Comparison of ENCODE assay signal across 8 cellular contexts in the genomic region with DNA sequence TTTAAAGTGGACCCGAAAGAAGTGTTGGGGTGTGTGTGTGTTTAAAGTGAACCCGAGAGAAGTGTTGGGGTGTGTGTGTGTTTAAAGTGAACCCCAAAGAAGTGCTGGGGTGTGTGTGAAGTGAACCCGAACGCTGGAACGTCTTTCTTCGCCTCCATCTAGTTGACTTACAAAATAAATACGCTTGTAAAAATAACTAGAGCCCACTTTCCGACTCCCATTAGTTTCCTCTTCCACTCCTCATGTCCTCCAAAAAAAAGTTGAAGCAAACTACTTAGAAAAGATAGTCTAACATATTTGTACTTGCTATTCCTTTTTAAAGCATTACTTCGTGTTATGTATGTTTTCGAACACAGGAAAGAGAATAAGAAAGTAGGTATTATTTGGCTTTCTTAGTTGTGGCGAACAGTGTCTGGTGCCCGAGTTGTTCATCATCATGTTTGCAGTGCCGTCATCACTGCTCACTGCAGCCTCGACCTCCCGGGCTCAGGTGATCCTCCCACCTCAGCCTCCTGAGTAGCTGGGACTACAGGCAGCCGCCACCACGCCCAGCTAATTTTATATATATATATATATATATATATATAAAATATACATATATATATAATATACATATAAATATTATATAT. TPM values are rescaled to one million over a fixed set of nuclear protein-coding genes. Genes with fewer than 3 reads are reported as not detected.
DNase-seq lines count a peak whose midpoint lies in the region; ATAC-seq and TF ChIP-seq lines count a peak whose summit lies in the region.

No MANE protein-coding gene starts in this region.

- no peaks in the 10 kb centered on the region for H3K27me3 ChIP-seq in ascending aorta
- H3K27me3 ChIP-seq in liver (ENCODE audit: control insufficient read depth in 4 of 4, insufficient read depth in 4 of 4, low read length in 3 of 4): no peaks in the 10 kb centered on the region

- H3K4me2 ChIP-seq in OCI-LY7 (ENCODE audit: low read length): peak overlapping the region; percentile 95

- H3K27ac ChIP-seq in OCI-LY7 (ENCODE audit: low read depth, low read length, poor library complexity, severe bottlenecking) (peak overlapping the region; percentile 84), ascending aorta (peak overlapping the region; percentile 95 to 98), liver (ENCODE audit: low read depth in 1 of 2, low read length in 2 of 2) (peak overlapping the region; percentile 91 to 96), substantia nigra (ENCODE audit: low read depth, low read length, poor library complexity, severe bottlenecking) (peak overlapping the region; percentile 89)

- POLR2A ChIA-PET in OCI-LY7 (lab: Charles Lee): interaction anchor here (0.6 to 3.0 kb wide), 8 partner anchors 8 to 485 kb away, joined by 3 to 11 read pairs (median 4); no protein-coding TSS in a partner anchor

- H2AFZ ChIP-seq in OCI-LY7 (ENCODE audit: low read length): peak overlapping the region; percentile 70; the same call in 1 of the 2 replicates

- TF ChIP-seq CTCF in OCI-LY7 (conservative IDR thresholded peaks at IDR 0.05; ENCODE audit: low read length) (no peak), ascending aorta (IDR thresholded peaks at IDR 0.05) (no peak), liver (IDR thresholded peaks at IDR 0.05; ENCODE audit: low read depth, low read length, missing input control) (no peak)

- TF ChIP-seq RAD21 in liver (IDR thresholded peaks at IDR 0.05): no peak

- BruUV-seq in OCI-LY7 (replicated peaks; lab: Mats Ljungman, UMichigan): TSS peak; percentile 46

- CTCF ChIA-PET in OCI-LY7 (lab: Charles Lee; ENCODE audit: unreplicated experiment): no interaction called here

- H3K4me3 ChIP-seq in OCI-LY7 (ENCODE audit: low read depth, low read length, poor library complexity, severe bottlenecking) (peak overlapping the region; percentile 84), ascending aorta (peak overlapping the region; percentile 88 to 97), liver (ENCODE audit: low read depth in 1 of 3, low read length in 3 of 3) (peak overlapping the region; percentile 83 to 92 (median 91))

- H3K9me2 ChIP-seq in OCI-LY7 (ENCODE audit: insufficient read depth, low read length): no peaks in the 10 kb centered on the region

- 33% methylated on average over 17 of the region's 17 CpGs for WGBS in liver

- peak; percentile 2 for ATAC-seq in GM19035 (IDR thresholded peaks at IDR 0.05; ENCODE audit: unreplicated experiment)
- ATAC-seq in HG03135 (IDR thresholded peaks at IDR 0.05; ENCODE audit: unreplicated experiment): no peak
- ATAC-seq in HG02623 (IDR thresholded peaks at IDR 0.05; ENCODE audit: unreplicated experiment): no peak

- H3K4me1 ChIP-seq in OCI-LY7 (ENCODE audit: insufficient read depth, low read length, poor library complexity, severe bottlenecking): peaks cover 36% of the 10 kb centered on the region
- H3K4me1 ChIP-seq in ascending aorta: peaks cover 0 to 16% of the 10 kb centered on the region in 2 donors
- H3K4me1 ChIP-seq in liver (ENCODE audit: control insufficient read depth in 4 of 4, insufficient read depth in 4 of 4, low read length in 3 of 4): peaks cover 3 to 22% (median 5%) of the 10 kb centered on the region in 4 donors

- H3K9me3 ChIP-seq in OCI-LY7 (ENCODE audit: low read length) (no peaks in the 10 kb centered on the region), ascending aorta (no peaks in the 10 kb centered on the region), liver (ENCODE audit: control insufficient read depth in 4 of 4, low read length in 3 of 4) (no peaks in the 10 kb centered on the region)

- H3K36me3 ChIP-seq in OCI-LY7 (ENCODE audit: insufficient read depth, low read length): no peaks in the 10 kb centered on the region
- no peaks in the 10 kb centered on the region for H3K36me3 ChIP-seq in ascending aorta
- H3K36me3 ChIP-seq in liver (ENCODE audit: control insufficient read depth in 4 of 4, insufficient read depth in 3 of 4, low read depth in 1 of 4, low read length in 3 of 4): no peaks in the 10 kb centered on the region

- peaks cover 52% of the 10 kb centered on the region for H3K79me2 ChIP-seq in OCI-LY7 (ENCODE audit: insufficient read depth, low read depth, low read length)

- peaks cover 8% of the 10 kb centered on the region; the same call in 1 of the 2 replicates for H4K20me1 ChIP-seq in OCI-LY7 (ENCODE audit: insufficient read depth, low read length)

- peak overlapping the region; percentile 53 to 84 for H3K9ac ChIP-seq in liver (ENCODE audit: low read depth in 1 of 2, low read length in 2 of 2)

- peak; percentile 21 for DNase-seq in OCI-LY7 (ENCODE audit: low spot score)
- no peak for DNase-seq in ascending aorta (ENCODE audit: low spot score in 2 of 2)
- DNase-seq in substantia nigra (lab: John Stamatoyannopoulos, UW): peak in 1 of 49 donors; percentile 45
- DNase-seq in SIG-M5 (lab: John Stamatoyannopoulos, UW): no peak

- intact Hi-C loops in OCI-LY7 (cut with micrococcal nuclease; ENCODE audit: unreplicated experiment): no loop called here
- intact Hi-C loops in ascending aorta (cut with DNase I): no loop called here

TF ChIP-seq in liver, 16 proteins besides CTCF, POLR2A, EP300 and RAD21:
- TF ChIP-seq, protein P1, sequence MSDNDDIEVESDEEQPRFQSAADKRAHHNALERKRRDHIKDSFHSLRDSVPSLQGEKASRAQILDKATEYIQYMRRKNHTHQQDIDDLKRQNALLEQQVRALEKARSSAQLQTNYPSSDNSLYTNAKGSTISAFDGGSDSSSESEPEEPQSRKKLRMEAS (IDR thresholded peaks at IDR 0.05): no peak
- TF ChIP-seq NR2F2 (IDR thresholded peaks at IDR 0.05): no peak
- TF ChIP-seq, protein P2, sequence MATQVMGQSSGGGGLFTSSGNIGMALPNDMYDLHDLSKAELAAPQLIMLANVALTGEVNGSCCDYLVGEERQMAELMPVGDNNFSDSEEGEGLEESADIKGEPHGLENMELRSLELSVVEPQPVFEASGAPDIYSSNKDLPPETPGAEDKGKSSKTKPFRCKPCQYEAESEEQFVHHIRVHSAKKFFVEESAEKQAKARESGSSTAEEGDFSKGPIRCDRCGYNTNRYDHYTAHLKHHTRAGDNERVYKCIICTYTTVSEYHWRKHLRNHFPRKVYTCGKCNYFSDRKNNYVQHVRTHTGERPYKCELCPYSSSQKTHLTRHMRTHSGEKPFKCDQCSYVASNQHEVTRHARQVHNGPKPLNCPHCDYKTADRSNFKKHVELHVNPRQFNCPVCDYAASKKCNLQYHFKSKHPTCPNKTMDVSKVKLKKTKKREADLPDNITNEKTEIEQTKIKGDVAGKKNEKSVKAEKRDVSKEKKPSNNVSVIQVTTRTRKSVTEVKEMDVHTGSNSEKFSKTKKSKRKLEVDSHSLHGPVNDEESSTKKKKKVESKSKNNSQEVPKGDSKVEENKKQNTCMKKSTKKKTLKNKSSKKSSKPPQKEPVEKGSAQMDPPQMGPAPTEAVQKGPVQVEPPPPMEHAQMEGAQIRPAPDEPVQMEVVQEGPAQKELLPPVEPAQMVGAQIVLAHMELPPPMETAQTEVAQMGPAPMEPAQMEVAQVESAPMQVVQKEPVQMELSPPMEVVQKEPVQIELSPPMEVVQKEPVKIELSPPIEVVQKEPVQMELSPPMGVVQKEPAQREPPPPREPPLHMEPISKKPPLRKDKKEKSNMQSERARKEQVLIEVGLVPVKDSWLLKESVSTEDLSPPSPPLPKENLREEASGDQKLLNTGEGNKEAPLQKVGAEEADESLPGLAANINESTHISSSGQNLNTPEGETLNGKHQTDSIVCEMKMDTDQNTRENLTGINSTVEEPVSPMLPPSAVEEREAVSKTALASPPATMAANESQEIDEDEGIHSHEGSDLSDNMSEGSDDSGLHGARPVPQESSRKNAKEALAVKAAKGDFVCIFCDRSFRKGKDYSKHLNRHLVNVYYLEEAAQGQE (IDR thresholded peaks at IDR 0.05): no peak
TF ChIP-seq in liver: peak in this region for 0.

RNA-seq across cellular contexts. Expression of a gene that starts 1.1 kb away (rescaled TPM):
- 39.0 and 44.2 TPM in 2 replicates for total RNA-seq in OCI-LY7 (2014; rRNA removed; shearing (Covaris generic))
- total RNA-seq in OCI-LY7 (2022): 52.6 and 53.0 TPM in 2 replicates
- total RNA-seq in ascending aorta: 22.2 TPM
- total RNA-seq in liver: 10 to 100 TPM; 32.6 to 67.2 TPM
- polyA plus RNA-seq in liver: 1 to 10 TPM; 6.2 to 6.8 TPM

RNA-seq across cellular contexts. Expression of a gene that starts 42.5 kb away (rescaled TPM):
- total RNA-seq in OCI-LY7 (2014; rRNA removed; shearing (Covaris generic)): 47.6 and 63.8 TPM in 2 replicates
- total RNA-seq in OCI-LY7 (2022): 49.2 and 57.8 TPM in 2 replicates
- total RNA-seq in ascending aorta: 14.0 TPM
- total RNA-seq in liver: 10 to 100 TPM; 19.4 to 22.7 TPM
- polyA plus RNA-seq in liver: 10 to 100 TPM; 11.5 to 12.5 TPM

RNA-seq across cellular contexts. Expression of a gene that starts 55.4 kb away (rescaled TPM):
- total RNA-seq in OCI-LY7 (2014; rRNA removed; shearing (Covaris generic)): 37.1 and 45.1 TPM in 2 replicates
- total RNA-seq in OCI-LY7 (2022) (48.4 and 56.7 TPM in 2 replicates), ascending aorta (27.4 TPM), liver (1 to 10 TPM; 5.0 to 7.0 TPM)
- polyA plus RNA-seq in liver: 1 to 10 TPM; 4.1 to 4.5 TPM
